25 cellular contexts compared by ENCODE assay signal in the genomic region with DNA sequence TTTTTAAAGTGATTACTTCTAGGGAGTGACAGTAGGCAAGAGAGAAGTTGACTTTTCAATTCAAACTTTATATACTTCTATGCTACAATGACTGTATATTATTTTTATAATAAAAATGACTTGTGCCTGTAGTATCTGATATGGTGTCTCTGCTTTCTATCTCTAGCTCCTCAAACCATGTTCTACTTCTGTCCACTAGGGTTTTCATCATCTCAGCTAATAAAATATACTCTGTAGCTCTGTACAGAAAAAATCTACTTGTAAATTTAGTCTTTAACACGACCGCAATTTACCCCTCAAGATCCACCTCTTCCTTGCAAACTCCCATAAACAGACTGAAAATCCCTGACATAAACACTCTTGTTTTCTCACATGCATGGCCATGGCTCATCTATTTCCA. TPM values are rescaled to one million over a fixed set of nuclear protein-coding genes. Genes with fewer than 3 reads are reported as not detected.
DNase-seq lines count a peak whose midpoint lies in the region; ATAC-seq and TF ChIP-seq lines count a peak whose summit lies in the region.
"Had no signal": no experiment of that assay in that cellular context is flagged by ENCODE, and none has a peak within 500 bp of the region (broad histone marks: within the 10 kb centered on the region; RNA-seq: fewer than 3 reads in every experiment).

No MANE protein-coding gene starts in this region.

- ATAC-seq in CD4-positive, alpha-beta T cell (ENCODE audit: poor library complexity): no peak
- ATAC-seq: left cardiac atrium had no signal

- BruUV-seq in A673 (replicated peaks; lab: Mats Ljungman, UMichigan): no TSS peak

- H3K36me3 ChIP-seq in A673 (ENCODE audit: insufficient read depth, low read length, poor library complexity, severe bottlenecking): no peaks in the 10 kb centered on the region
- H3K36me3 ChIP-seq: neutrophil, prostate gland had no signal

- H3K9me3 ChIP-seq in A673 (ENCODE audit: low read depth, low read length, poor library complexity, severe bottlenecking): no peaks in the 10 kb centered on the region
- no peaks in the 10 kb centered on the region for H3K9me3 ChIP-seq in CD4-positive, alpha-beta T cell (ENCODE audit: control insufficient read depth, low read length)
- H3K9me3 ChIP-seq: neutrophil, prostate gland, stomach, tibial nerve had no signal

- no peaks in the 10 kb centered on the region for H3K4me1 ChIP-seq in A673 (ENCODE audit: insufficient read depth, low read length, poor library complexity, severe bottlenecking)
- H3K4me1 ChIP-seq: prostate gland, stomach, tibial nerve had no signal

- DNase-seq in A673 (ENCODE audit: low spot score): no peak
- DNase-seq in CD4-positive, alpha-beta T cell: no peak
- peak; percentile 5 to 32 for DNase-seq in Kasumi-1 (lab: John Stamatoyannopoulos, UW)
- no peak for DNase-seq in astrocyte of the spinal cord (ENCODE audit: low read depth, low spot score)
- no peak for DNase-seq in NCI-H510A (lab: John Stamatoyannopoulos, UW)
- no peak for DNase-seq in inferior parietal cortex (ENCODE audit: extremely low spot score)
- no peak for DNase-seq in AG08395 (ENCODE audit: low spot score)
- DNase-seq in midbrain (lab: John Stamatoyannopoulos, UW): no peak
- DNase-seq: activated B cell treated with CpG ODN at 0.5 μM for 24 hours; activated CD4-positive, alpha-beta T cell treated with anti-CD3 and anti-CD28 coated beads, Interleukin-2, amount 50 U/mL, for 48 hours; activated naive CD4-positive, alpha-beta T cell treated with anti-CD3 and anti-CD28 coated beads for 36 hours; activated T-cell treated with anti-CD3 and anti-CD28 coated beads, Interleukin-2, amount 50 U/mL, for 1 hour; CD4-positive, alpha-beta memory T cell; central memory CD4-positive, alpha-beta T cell; head of caudate nucleus; left cardiac atrium; mammary epithelial cell; NCI-H1092 treated with DMSO at 0.1 percent for 48 hours; NCI-H1930; NCI-H2227 treated with DMSO at 0.1 percent for 48 hours; NCI-H748 treated with DMSO at 0.1 percent for 48 hours; stomach had no signal

- H3K4me3 ChIP-seq in A673 (ENCODE audit: low read depth, low read length, poor library complexity, severe bottlenecking) (no peak overlapping the region), astrocyte of the spinal cord (ENCODE audit: low read depth, low read length) (no peak overlapping the region)
- H3K4me3 ChIP-seq: prostate gland, stomach, tibial nerve had no signal

- intact Hi-C loops in A673 (cut with micrococcal nuclease; ENCODE audit: unreplicated experiment): no loop called here
- intact Hi-C loops in CD4-positive, alpha-beta T cell (cut with DNase I, micrococcal nuclease): loop anchor here in 1 of 2 experiments (5.0 kb wide), 2 partner anchors 40 to 170 kb away; a partner anchor contains a TSS

- no peaks in the 10 kb centered on the region for H3K9me3 Mint-ChIP-seq in CD4-positive, alpha-beta T cell
- H3K9me3 Mint-ChIP-seq: activated B cell treated with CpG ODN at 0.5 μM for 24 hours; activated naive CD4-positive, alpha-beta T cell treated with anti-CD3 and anti-CD28 coated beads for 36 hours; CD4-positive, alpha-beta memory T cell had no signal

- no peak overlapping the region for H3K27ac ChIP-seq in A673 (ENCODE audit: low read depth, low read length, poor library complexity, severe bottlenecking)
- H3K27ac ChIP-seq in CD4-positive, alpha-beta T cell (ENCODE audit: low read depth, low read length): no peak overlapping the region
- H3K27ac ChIP-seq: neutrophil, prostate gland, stomach, tibial nerve had no signal

- no peak overlapping the region for H3K4me3 Mint-ChIP-seq in CD4-positive, alpha-beta T cell
- H3K4me3 Mint-ChIP-seq: activated B cell treated with CpG ODN at 0.5 μM for 24 hours; activated naive CD4-positive, alpha-beta T cell treated with anti-CD3 and anti-CD28 coated beads for 36 hours; CD4-positive, alpha-beta memory T cell had no signal

- peaks cover 67% of the 10 kb centered on the region for H3K4me1 Mint-ChIP-seq in CD4-positive, alpha-beta T cell (ENCODE audit: low read depth)

- no peaks in the 10 kb centered on the region for H3K27me3 Mint-ChIP-seq in CD4-positive, alpha-beta T cell
- H3K27me3 Mint-ChIP-seq: activated B cell treated with CpG ODN at 0.5 μM for 24 hours; CD4-positive, alpha-beta memory T cell had no signal

- H3K27me3 ChIP-seq in A673 (replicated peaks; ENCODE audit: insufficient read depth, low read depth, low read length, poor library complexity): no peaks in the 10 kb centered on the region
- H3K27me3 ChIP-seq in CD4-positive, alpha-beta T cell (ENCODE audit: control insufficient read depth, insufficient read depth, low read length): no peaks in the 10 kb centered on the region
- H3K27me3 ChIP-seq: neutrophil, stomach, tibial nerve had no signal

- POLR2A ChIA-PET in A673 (lab: Charles Lee; ENCODE audit: low non-redundant PET): no interaction called here
- POLR2A ChIA-PET in CD4-positive, alpha-beta T cell (lab: Charles Lee): no interaction called here

- peak; percentile 26; the same call in 1 of the 2 replicates for TF ChIP-seq CTCF in A673 (conservative IDR thresholded peaks at IDR 0.05; ENCODE audit: low read depth, low read length)
- no peak for TF ChIP-seq CTCF in CD4-positive, alpha-beta T cell (IDR thresholded peaks at IDR 0.05)
- peak; percentile 4 for TF ChIP-seq CTCF in astrocyte of the spinal cord (IDR thresholded peaks at IDR 0.05; ENCODE audit: low read depth, low read length)

- in situ Hi-C loops in astrocyte of the spinal cord (cut with HindIII; ENCODE audit: low sequenced_read_pairs): no loop called here

- CTCF ChIA-PET in A673 (lab: Charles Lee): no interaction called here
- CTCF ChIA-PET in CD4-positive, alpha-beta T cell (lab: Charles Lee): no interaction called here

- H3K36me3 Mint-ChIP-seq in CD4-positive, alpha-beta T cell (ENCODE audit: low read depth): peaks cover 11% of the 10 kb centered on the region

- H3K27ac Mint-ChIP-seq in CD4-positive, alpha-beta T cell: peak overlapping the region; percentile 78
- H3K27ac Mint-ChIP-seq: activated B cell treated with CpG ODN at 0.5 μM for 24 hours; activated naive CD4-positive, alpha-beta T cell treated with anti-CD3 and anti-CD28 coated beads for 36 hours had no signal

RNA-seq across cellular contexts. Expression of a gene that starts 42.3 kb away (rescaled TPM):
- 106 and 113 TPM in 2 replicates for total RNA-seq in A673 (2021)
- 100 to 1,000 TPM; 106 to 117 TPM for total RNA-seq in CD4-positive, alpha-beta T cell

Comparison
In these comparisons a context has a peak if more than half of its experiments do, and no peak if none do; other contexts are left out.
1. DNase-seq: peak in Kasumi-1 (2 of 2); none in A673 (single experiment), CD4-positive, alpha-beta T cell (0 of 10), astrocyte of the spinal cord (single experiment), NCI-H510A (single experiment), inferior parietal cortex (single experiment), AG08395 (single experiment) and midbrain (single experiment).